In the genomic region with DNA sequence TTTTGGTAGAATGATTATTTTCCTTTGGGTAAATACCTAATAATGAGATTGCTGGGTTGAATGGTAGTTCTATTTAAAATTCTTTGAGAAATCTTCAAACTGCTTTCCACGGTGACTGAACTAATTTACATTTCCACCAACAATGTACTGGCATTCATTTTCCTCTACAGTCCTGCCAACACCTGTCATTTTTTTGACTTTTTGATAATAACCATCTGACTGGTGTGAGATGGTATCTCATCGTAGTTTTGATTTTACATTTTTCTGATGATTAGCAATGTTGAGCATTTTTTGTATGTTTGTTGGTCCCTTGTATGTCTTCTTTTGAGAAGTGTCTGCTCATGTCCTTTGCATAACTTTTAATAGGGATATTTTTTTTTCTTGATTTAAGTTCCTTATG, we compare ENCODE assay signal across 29 cellular contexts.
"Had no signal": no experiment of that assay in that cellular context is flagged by ENCODE, and none has a peak within 500 bp of the region (broad histone marks: within the 10 kb centered on the region; RNA-seq: fewer than 3 reads in every experiment).

No MANE protein-coding gene starts in this region.

- H3K27me3 Mint-ChIP-seq: dendritic cell treated with granulocyte-macrophage colony-stimulating factor and Interleukin-4, amounts not matched to agents 40 ng/mL and 50 ng/mL, for 4 days; effector memory CD8-positive, alpha-beta T cell had no signal

- H3K27ac Mint-ChIP-seq: dendritic cell treated with granulocyte-macrophage colony-stimulating factor and Interleukin-4, amounts not matched to agents 40 ng/mL and 50 ng/mL, for 4 days; effector memory CD8-positive, alpha-beta T cell; endodermal cell had no signal

- FAIRE-seq: colon, endometrium, endothelial cell of umbilical vein, frontal cortex had no signal

- H3K9me3 Mint-ChIP-seq: dendritic cell treated with granulocyte-macrophage colony-stimulating factor and Interleukin-4, amounts not matched to agents 40 ng/mL and 50 ng/mL, for 4 days had no signal

- DNase-seq: colonic mucosa; cortex of kidney; dermis blood vessel endothelial cell; dorsolateral prefrontal cortex; effector CD4-positive, alpha-beta T cell; effector CD8-positive, alpha-beta T cell; effector memory CD4-positive, alpha-beta T cell; effector memory CD8-positive, alpha-beta T cell; endodermal cell; erythroblast; esophagus squamous epithelium; foreskin fibroblast; foreskin keratinocyte; foreskin melanocyte; gastrocnemius medialis; glutamatergic neuron; head of caudate nucleus; heart left ventricle; heart right ventricle had no signal

- H3K9me3 ChIP-seq: colonic mucosa, esophagus squamous epithelium had no signal

- ATAC-seq: effector memory CD8-positive, alpha-beta T cell; esophagus mucosa; foreskin keratinocyte; gastrocnemius medialis; gastroesophageal sphincter; heart left ventricle; heart right ventricle had no signal

- H3K27ac ChIP-seq: colonic mucosa, coronary artery, dorsolateral prefrontal cortex, epithelial cell of prostate, esophagus muscularis mucosa, esophagus squamous epithelium, foreskin keratinocyte, gastrocnemius medialis, gastroesophageal sphincter, heart left ventricle, heart right ventricle had no signal

- H3K36me3 ChIP-seq: colonic mucosa, esophagus muscularis mucosa, esophagus squamous epithelium, gastrocnemius medialis, gastroesophageal sphincter, heart left ventricle, heart right ventricle had no signal

- H3K4me1 ChIP-seq: colonic mucosa, esophagus muscularis mucosa, esophagus squamous epithelium, gastrocnemius medialis, gastroesophageal sphincter, heart left ventricle, heart right ventricle had no signal

- H3K4me3 Mint-ChIP-seq: dendritic cell treated with granulocyte-macrophage colony-stimulating factor and Interleukin-4, amounts not matched to agents 40 ng/mL and 50 ng/mL, for 4 days; effector memory CD8-positive, alpha-beta T cell; endodermal cell had no signal

- H3K27me3 ChIP-seq: colonic mucosa, esophagus muscularis mucosa, esophagus squamous epithelium, foreskin keratinocyte, gastrocnemius medialis, gastroesophageal sphincter, heart left ventricle, heart right ventricle had no signal

- H3K4me3 ChIP-seq: colonic mucosa, coronary artery, dorsolateral prefrontal cortex, esophagus muscularis mucosa, esophagus squamous epithelium, gastrocnemius medialis, gastroesophageal sphincter, heart left ventricle, heart right ventricle had no signal
